In genomic region chr14:20790439-20791116, GRCh38 we compare ENCODE assay signal across 26 cellular contexts. TPM values are rescaled to one million over a fixed set of nuclear protein-coding genes. Genes with fewer than 3 reads are reported as not detected.
"Had no signal": no experiment of that assay in that cellular context is flagged by ENCODE, and none has a peak within 500 bp of the region (broad histone marks: within the 10 kb centered on the region; RNA-seq: fewer than 3 reads in every experiment).

No MANE protein-coding gene starts in this region.

- H3K27ac ChIP-seq: dorsolateral prefrontal cortex, epithelial cell of prostate, right lobe of liver had no signal

- DNase-seq: activated CD4-positive, alpha-beta T cell treated with anti-CD3 and anti-CD28 coated beads for 4 hours; activated CD4-positive, alpha-beta T cell treated with anti-CD3 and anti-CD28 coated beads, Interleukin-2, amount 50 U/mL, for 48 hours; activated CD4-positive, CD25-positive, alpha-beta regulatory T cell; activated CD8-positive, alpha-beta memory T cell treated with anti-CD3 and anti-CD28 coated beads, Interleukin-2, amount 50 U/mL, for 48 hours; activated naive CD4-positive, alpha-beta T cell treated with Interleukin-2 at 50 U/mL for 16 hours; activated naive CD8-positive, alpha-beta T cell treated with anti-CD3 and anti-CD28 coated beads for 36 hours; activated T-cell treated with anti-CD3 and anti-CD28 coated beads, Interleukin-2, amount 50 U/mL, for 4 hours; central memory CD4-positive, alpha-beta T cell; dorsolateral prefrontal cortex; right lobe of liver; stimulated activated CD4-positive, alpha-beta T cell treated with anti-CD3 and anti-CD28 coated beads, Interleukin-2, amount 100 ng/mL, for 24 hours; SW 1271; T-helper 17 cell had no signal

- H3K9me3 Mint-ChIP-seq: activated naive CD8-positive, alpha-beta T cell treated with anti-CD3 and anti-CD28 coated beads for 36 hours; activated T-cell treated with anti-CD3 and anti-CD28 coated beads, Interleukin-2, amount 50 U/mL, for 4 hours; stimulated activated memory B cell treated with anti-CD40 and anti-IgM and Interleukin-4, amounts not matched to agents 10 μg/mL and 1 μg/mL and 100 μg/mL, for 72 hours had no signal

- H3K27ac Mint-ChIP-seq: activated naive CD8-positive, alpha-beta T cell treated with anti-CD3 and anti-CD28 coated beads for 36 hours; stimulated activated memory B cell treated with anti-CD40 and anti-IgM and Interleukin-4, amounts not matched to agents 10 μg/mL and 1 μg/mL and 100 μg/mL, for 72 hours; T-helper 17 cell had no signal

- H3K27me3 Mint-ChIP-seq: activated naive CD8-positive, alpha-beta T cell treated with anti-CD3 and anti-CD28 coated beads for 36 hours; stimulated activated memory B cell treated with anti-CD40 and anti-IgM and Interleukin-4, amounts not matched to agents 10 μg/mL and 1 μg/mL and 100 μg/mL, for 72 hours; T-helper 17 cell had no signal

- H3K4me3 Mint-ChIP-seq: activated naive CD8-positive, alpha-beta T cell treated with anti-CD3 and anti-CD28 coated beads for 36 hours; activated T-cell treated with anti-CD3 and anti-CD28 coated beads, Interleukin-2, amount 50 U/mL, for 4 hours; stimulated activated memory B cell treated with anti-CD40 and anti-IgM and Interleukin-4, amounts not matched to agents 10 μg/mL and 1 μg/mL and 100 μg/mL, for 72 hours; T-helper 17 cell had no signal

- H3K9me3 ChIP-seq: right lobe of liver had no signal

- H3K4me3 ChIP-seq: dorsolateral prefrontal cortex, right lobe of liver, skin epidermis had no signal

- H3K27me3 ChIP-seq: dorsolateral prefrontal cortex, right lobe of liver had no signal

- H3K36me3 Mint-ChIP-seq: activated naive CD8-positive, alpha-beta T cell treated with anti-CD3 and anti-CD28 coated beads for 36 hours had no signal

- H3K36me3 ChIP-seq: right lobe of liver had no signal

- H3K4me1 Mint-ChIP-seq: activated naive CD8-positive, alpha-beta T cell treated with anti-CD3 and anti-CD28 coated beads for 36 hours had no signal

- H3K4me1 ChIP-seq: right lobe of liver had no signal

RNA-seq across cellular contexts. Expression of gene RNASE6, which starts 9.5 kb away (rescaled TPM):
- total RNA-seq: astrocyte, fibroblast of villous mesenchyme, kidney epithelial cell, myocyte had no signal
- polyA plus RNA-seq: neural cell had no signal

RNA-seq across cellular contexts. Expression of gene RNASE1, which starts 12.1 kb away (rescaled TPM):
- total RNA-seq: activated CD8-positive, alpha-beta memory T cell treated with anti-CD3 and anti-CD28 coated beads for 36 hours; activated naive CD8-positive, alpha-beta T cell treated with anti-CD3 and anti-CD28 coated beads for 36 hours; fibroblast of villous mesenchyme; kidney epithelial cell; myocyte; T-helper 17 cell had no signal
- polyA plus RNA-seq: neural cell had no signal

RNA-seq across cellular contexts. Expression of gene EDDM3B, which starts 22.4 kb away (rescaled TPM):
- total RNA-seq: activated CD8-positive, alpha-beta memory T cell treated with anti-CD3 and anti-CD28 coated beads for 36 hours; activated naive CD8-positive, alpha-beta T cell treated with anti-CD3 and anti-CD28 coated beads for 36 hours; activated T-cell treated with anti-CD3 and anti-CD28 coated beads, Interleukin-2, amount 50 U/mL, for 4 hours; astrocyte; dorsolateral prefrontal cortex; fibroblast of villous mesenchyme; kidney epithelial cell; left lobe of liver; myocyte; omental fat pad; right lobe of liver; subcutaneous adipose tissue; T-helper 17 cell; urinary bladder had no signal
- polyA plus RNA-seq: neural cell, urinary bladder had no signal

RNA-seq across cellular contexts. Expression of gene EDDM3A, which starts 44.9 kb away (rescaled TPM):
- total RNA-seq: activated CD8-positive, alpha-beta memory T cell treated with anti-CD3 and anti-CD28 coated beads for 36 hours; activated naive CD8-positive, alpha-beta T cell treated with anti-CD3 and anti-CD28 coated beads for 36 hours; activated T-cell treated with anti-CD3 and anti-CD28 coated beads, Interleukin-2, amount 50 U/mL, for 4 hours; astrocyte; dorsolateral prefrontal cortex; fibroblast of villous mesenchyme; kidney epithelial cell; left lobe of liver; myocyte; omental fat pad; right lobe of liver; subcutaneous adipose tissue; T-helper 17 cell; urinary bladder had no signal
- polyA plus RNA-seq: neural cell, urinary bladder had no signal
